27 cellular contexts compared by ENCODE assay signal in the genomic region with DNA sequence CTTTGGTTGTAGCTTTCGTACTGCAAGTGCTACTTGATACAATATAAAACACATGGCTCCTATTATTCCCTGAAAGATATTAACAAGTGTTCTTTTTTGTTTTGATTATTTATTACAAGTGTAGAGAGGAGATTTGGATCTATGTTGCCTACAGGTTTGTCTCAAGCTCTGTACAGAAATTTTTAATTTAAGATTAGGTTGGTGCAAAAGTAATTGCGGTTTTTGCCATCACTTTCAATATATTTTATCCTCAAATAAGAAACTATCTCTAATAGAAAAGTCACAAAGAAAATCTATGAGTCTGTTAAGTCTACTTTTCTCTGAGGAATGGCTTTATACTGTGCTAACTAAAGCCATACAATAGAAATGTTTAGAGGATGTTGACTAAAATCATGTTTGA.
"Had no signal": no experiment of that assay in that cellular context is flagged by ENCODE, and none has a peak within 500 bp of the region (broad histone marks: within the 10 kb centered on the region; RNA-seq: fewer than 3 reads in every experiment).

No MANE protein-coding gene starts in this region.

- H3K27me3 Mint-ChIP-seq: dendritic cell treated with granulocyte-macrophage colony-stimulating factor and Interleukin-4, amounts not matched to agents 40 ng/mL and 50 ng/mL, for 4 days; effector memory CD8-positive, alpha-beta T cell; naive B cell; naive thymus-derived CD8-positive, alpha-beta T cell had no signal

- H3K36me3 Mint-ChIP-seq: mesothelial cell of epicardium; naive B cell; naive thymus-derived CD8-positive, alpha-beta T cell had no signal

- H3K4me3 ChIP-seq: colonic mucosa, gastroesophageal sphincter, heart right ventricle, left lung, lower lobe of right lung, mucosa of descending colon had no signal

- H3K4me1 Mint-ChIP-seq: mesothelial cell of epicardium; naive B cell; naive thymus-derived CD8-positive, alpha-beta T cell had no signal

- H3K9me3 ChIP-seq: colonic mucosa, gastroesophageal sphincter, lower lobe of right lung had no signal

- H3K27ac ChIP-seq: colonic mucosa, epithelial cell of prostate, foreskin keratinocyte, gastroesophageal sphincter, heart right ventricle, left lung, lower lobe of right lung had no signal

- H3K4me1 ChIP-seq: colonic mucosa, foreskin keratinocyte, gastroesophageal sphincter, heart right ventricle, left lung, lower lobe of right lung had no signal

- H3K36me3 ChIP-seq: colonic mucosa, gastroesophageal sphincter, heart right ventricle, left lung, lower lobe of right lung had no signal

- H3K27ac Mint-ChIP-seq: dendritic cell treated with granulocyte-macrophage colony-stimulating factor and Interleukin-4, amounts not matched to agents 40 ng/mL and 50 ng/mL, for 4 days; effector memory CD8-positive, alpha-beta T cell; endodermal cell; mesothelial cell of epicardium; naive B cell; naive thymus-derived CD8-positive, alpha-beta T cell had no signal

- H3K4me3 Mint-ChIP-seq: dendritic cell treated with granulocyte-macrophage colony-stimulating factor and Interleukin-4, amounts not matched to agents 40 ng/mL and 50 ng/mL, for 4 days; effector memory CD8-positive, alpha-beta T cell; endodermal cell; mesothelial cell of epicardium; naive B cell; naive thymus-derived CD8-positive, alpha-beta T cell had no signal

- FAIRE-seq: endometrium, frontal cortex, islet of Langerhans, keratinocyte had no signal

- H3K27me3 ChIP-seq: colonic mucosa, foreskin keratinocyte, gastroesophageal sphincter, heart right ventricle, left lung had no signal

- H3K9me3 Mint-ChIP-seq: dendritic cell treated with granulocyte-macrophage colony-stimulating factor and Interleukin-4, amounts not matched to agents 40 ng/mL and 50 ng/mL, for 4 days had no signal

- DNase-seq: colonic mucosa; cortex of kidney; effector CD8-positive, alpha-beta T cell; effector memory CD8-positive, alpha-beta T cell; endodermal cell; erythroblast; foreskin keratinocyte; head of caudate nucleus; heart right ventricle; hippocampal formation; left cardiac atrium; left lung; left ventricle myocardium superior; lower lobe of right lung; mesenchymal stem cell; mucosa of descending colon; naive B cell; naive thymus-derived CD8-positive, alpha-beta T cell had no signal

- ATAC-seq: effector memory CD8-positive, alpha-beta T cell; esophagus mucosa; foreskin keratinocyte; gastroesophageal sphincter; heart right ventricle; left cardiac atrium; left lung; left ventricle myocardium superior; lower lobe of right lung; mucosa of descending colon; naive thymus-derived CD8-positive, alpha-beta T cell had no signal
